In genomic region chr2:235802542-235802941, GRCh38 we compare ENCODE assay signal across 17 cellular contexts.
DNase-seq lines count a peak whose midpoint lies in the region; ATAC-seq, FAIRE-seq and TF ChIP-seq lines count a peak whose summit lies in the region.
"Had no signal": no experiment of that assay in that cellular context is flagged by ENCODE, and none has a peak within 500 bp of the region (broad histone marks: within the 10 kb centered on the region; RNA-seq: fewer than 3 reads in every experiment).

No MANE protein-coding gene starts in this region.

- no peak for TF ChIP-seq RAD21 in IMR-90 (IDR thresholded peaks at IDR 0.05; ENCODE audit: low read length)

- FAIRE-seq in GM12891 (lab: Jason Lieb, UNC), result peak; percentile 81
- FAIRE-seq in urothelium cell line (lab: Jason Lieb, UNC), result peak; percentile 100
- FAIRE-seq: H54 had no signal

- H3K4me3 ChIP-seq in IMR-90 (ENCODE audit: insufficient read depth, low read depth, low read length), result no peak overlapping the region
- H3K4me3 ChIP-seq: BLaER1, GM23248 had no signal

- H2AK5ac ChIP-seq in IMR-90 (ENCODE audit: low read depth, low read length), result no peak overlapping the region

- H3K36me3 Mint-ChIP-seq in effector memory CD8-positive, alpha-beta T cell (ENCODE audit: insufficient read depth), result peaks cover 22% of the 10 kb centered on the region
- no peaks in the 10 kb centered on the region for H3K36me3 Mint-ChIP-seq in activated CD4-positive, alpha-beta T cell treated with anti-CD3 and anti-CD28 coated beads, Interleukin-2, amount 10 ng/mL, durations not matched to agents 7 days and 5 days (ENCODE audit: low read depth)
- H3K36me3 Mint-ChIP-seq: CD14-positive monocyte; CD4-positive, alpha-beta memory T cell had no signal

- H2BK15ac ChIP-seq in IMR-90 (ENCODE audit: low read depth, low read length), result no peak overlapping the region

- H3K9ac ChIP-seq in IMR-90 (ENCODE audit: low read depth, low read length), result no peak overlapping the region
- H3K9ac ChIP-seq: BLaER1, GM23248 had no signal

- dilution Hi-C loops in IMR-90 (cut with HindIII; ENCODE audit: low sequenced_read_pairs, unreplicated experiment), result no loop called here

- ATAC-seq in IMR-90 (ENCODE audit: low read depth) (no peak), GM19397 (IDR thresholded peaks at IDR 0.05; ENCODE audit: unreplicated experiment) (no peak)
- peak; percentile 10 for ATAC-seq in effector memory CD8-positive, alpha-beta T cell (replicated peaks)
- ATAC-seq: HCT116 had no signal

- H3K4me2 ChIP-seq in IMR-90 (ENCODE audit: low read depth, low read length), result no peak overlapping the region
- H3K4me2 ChIP-seq: BLaER1 had no signal

- in situ Hi-C loops in IMR-90 (cut with MboI; ENCODE audit: low sequenced_read_pairs), result no loop called here

- no peak overlapping the region for H3K56ac ChIP-seq in IMR-90 (ENCODE audit: extremely low read depth, insufficient read depth, low read length)

- TF ChIP-seq POLR2A in GM12891 (IDR thresholded peaks at IDR 0.05; ENCODE audit: low read depth, low read length) (no peak), IMR-90 (IDR thresholded peaks at IDR 0.05; ENCODE audit: low read depth, low read length) (no peak)

- peaks cover 4% of the 10 kb centered on the region for H4K20me1 ChIP-seq in IMR-90 (ENCODE audit: insufficient read depth, low read length)

- H4K91ac ChIP-seq in IMR-90 (ENCODE audit: insufficient read depth, low read depth, low read length), result no peak overlapping the region

- H3K4me1 ChIP-seq in IMR-90 (ENCODE audit: control insufficient read depth, insufficient read depth, low read length), result no peaks in the 10 kb centered on the region

- H4K8ac ChIP-seq in IMR-90 (ENCODE audit: low read depth in 2 of 2, low read length in 2 of 2), result no peak overlapping the region

- intact Hi-C loops in IMR-90 (cut with micrococcal nuclease), result no loop called here

- H3K4ac ChIP-seq in IMR-90 (ENCODE audit: low read depth, low read length), result no peak overlapping the region

- H3K9me1 ChIP-seq in IMR-90 (ENCODE audit: insufficient read depth, low read length), result peaks cover 10% of the 10 kb centered on the region; the same call in 1 of the 2 replicates

- H2AFZ ChIP-seq in IMR-90 (replicated peaks; ENCODE audit: low read length, poor library complexity), result no peak overlapping the region
- H2AFZ ChIP-seq: GM23248 had no signal

- CTCF ChIA-PET in IMR-90 (lab: Yijun Ruan, JAX), result no interaction called here
- CTCF ChIA-PET in activated CD4-positive, alpha-beta T cell treated with anti-CD3 and anti-CD28 coated beads, Interleukin-2, amount 10 ng/mL, durations not matched to agents 7 days and 5 days (lab: Charles Lee), result no interaction called here

- no peak overlapping the region for H3K23ac ChIP-seq in IMR-90 (ENCODE audit: low read depth, low read length)

- no peak overlapping the region for H2AK9ac ChIP-seq in IMR-90 (replicated peaks; ENCODE audit: low read depth, low read length, poor library complexity)

- H3K9me3 Mint-ChIP-seq in effector memory CD8-positive, alpha-beta T cell, result no peaks in the 10 kb centered on the region
- peaks cover 6% of the 10 kb centered on the region for H3K9me3 Mint-ChIP-seq in activated CD4-positive, alpha-beta T cell treated with anti-CD3 and anti-CD28 coated beads, Interleukin-2, amount 10 ng/mL, durations not matched to agents 7 days and 5 days
- H3K9me3 Mint-ChIP-seq: CD4-positive, alpha-beta memory T cell had no signal

- no peak overlapping the region for H2BK20ac ChIP-seq in IMR-90 (ENCODE audit: low read depth, low read length)

- H3K36me3 ChIP-seq in IMR-90 (ENCODE audit: control insufficient read depth, insufficient read depth, low read length), result peaks cover 25% of the 10 kb centered on the region

- H3K9me3 ChIP-seq in IMR-90 (ENCODE audit: control insufficient read depth, insufficient read depth, low read length), result no peaks in the 10 kb centered on the region

- no peak overlapping the region for H3K27ac Mint-ChIP-seq in effector memory CD8-positive, alpha-beta T cell
- H3K27ac Mint-ChIP-seq in activated CD4-positive, alpha-beta T cell treated with anti-CD3 and anti-CD28 coated beads, Interleukin-2, amount 10 ng/mL, durations not matched to agents 7 days and 5 days, result no peak overlapping the region
- H3K27ac Mint-ChIP-seq: CD14-positive monocyte; CD4-positive, alpha-beta memory T cell had no signal

- H2BK120ac ChIP-seq in IMR-90 (ENCODE audit: low read depth, low read length), result no peak overlapping the region

- H3K79me1 ChIP-seq in IMR-90 (ENCODE audit: low read depth in 1 of 2, low read length in 2 of 2), result 0 out of 4 replicates have a peak, but pooled peaks cover 0 to 2% of the 10 kb centered on the region in 2 experiments

- H3K27me3 Mint-ChIP-seq in effector memory CD8-positive, alpha-beta T cell, result no peaks in the 10 kb centered on the region
- H3K27me3 Mint-ChIP-seq in activated CD4-positive, alpha-beta T cell treated with anti-CD3 and anti-CD28 coated beads, Interleukin-2, amount 10 ng/mL, durations not matched to agents 7 days and 5 days, result no peaks in the 10 kb centered on the region

- DNase-seq in GM12891 (ENCODE audit: insufficient read length, low spot score), result no peak
- no peak for DNase-seq in IMR-90
- DNase-seq in effector memory CD8-positive, alpha-beta T cell, result no peak
- no peak for DNase-seq in urothelium cell line (ENCODE audit: low spot score)
- no peak for DNase-seq in activated CD4-positive, alpha-beta T cell treated with anti-CD3 and anti-CD28 coated beads, Interleukin-2, amount 10 ng/mL, durations not matched to agents 7 days and 5 days
- no peak for DNase-seq in ecto neural progenitor cell (ENCODE audit: low spot score)
- DNase-seq: 8988T; CD4-positive, alpha-beta memory T cell; DMS153; DMS79; GDM1 had no signal

- H4K5ac ChIP-seq in IMR-90 (ENCODE audit: low read depth, low read length), result no peak overlapping the region

- H2BK5ac ChIP-seq in IMR-90 (ENCODE audit: low read depth, low read length, poor library complexity, severe bottlenecking), result peak overlapping the region; percentile 80

- no peak overlapping the region for H3K18ac ChIP-seq in IMR-90 (ENCODE audit: low read depth, low read length)

- TF ChIP-seq CTCF in IMR-90 (conservative IDR thresholded peaks at IDR 0.05; ENCODE audit: low read depth, low read length), result no peak

- H3K14ac ChIP-seq in IMR-90 (replicated peaks; ENCODE audit: low read depth, low read length), result no peak overlapping the region

- no peaks in the 10 kb centered on the region for H3K4me1 Mint-ChIP-seq in effector memory CD8-positive, alpha-beta T cell (ENCODE audit: low read depth in 2 of 2)
- no peaks in the 10 kb centered on the region for H3K4me1 Mint-ChIP-seq in activated CD4-positive, alpha-beta T cell treated with anti-CD3 and anti-CD28 coated beads, Interleukin-2, amount 10 ng/mL, durations not matched to agents 7 days and 5 days
- H3K4me1 Mint-ChIP-seq: CD14-positive monocyte; CD4-positive, alpha-beta memory T cell had no signal

- POLR2A ChIA-PET in IMR-90 (lab: Charles Lee; ENCODE audit: unreplicated experiment), result no interaction called here
- POLR2A ChIA-PET in activated CD4-positive, alpha-beta T cell treated with anti-CD3 and anti-CD28 coated beads, Interleukin-2, amount 10 ng/mL, durations not matched to agents 7 days and 5 days (lab: Charles Lee), result no interaction called here

- no peak overlapping the region for H3K27ac ChIP-seq in IMR-90 (ENCODE audit: insufficient read depth, low read length)
- H3K27ac ChIP-seq: BLaER1, GM23248 had no signal

- H3K4me3 Mint-ChIP-seq in effector memory CD8-positive, alpha-beta T cell, result no peak overlapping the region
- H3K4me3 Mint-ChIP-seq in activated CD4-positive, alpha-beta T cell treated with anti-CD3 and anti-CD28 coated beads, Interleukin-2, amount 10 ng/mL, durations not matched to agents 7 days and 5 days, result no peak overlapping the region
- H3K4me3 Mint-ChIP-seq: CD14-positive monocyte; CD4-positive, alpha-beta memory T cell had no signal

- H3K27me3 ChIP-seq in IMR-90 (ENCODE audit: control insufficient read depth, insufficient read depth, low read length), result no peaks in the 10 kb centered on the region
- H3K27me3 ChIP-seq: BLaER1 had no signal

- no TSS peak for BruUV-seq in IMR-90 (replicated peaks; lab: Mats Ljungman, UMichigan)

TF ChIP-seq in GM12891, 5 proteins besides CTCF, POLR2A, EP300 and RAD21:
- no peak for TF ChIP-seq PAX5 (IDR thresholded peaks at IDR 0.05; ENCODE audit: insufficient read depth, low read length, severe bottlenecking)
- TF ChIP-seq SPI1 (IDR thresholded peaks at IDR 0.05; ENCODE audit: low read depth, low read length), result no peak
- no peak for TF ChIP-seq TAF1 (IDR thresholded peaks at IDR 0.05; ENCODE audit: low read depth, low read length)
- no peak for TF ChIP-seq POLR2AphosphoS5 (IDR thresholded peaks at IDR 0.05; ENCODE audit: low read depth, low read length)
- TF ChIP-seq POU2F2 (IDR thresholded peaks at IDR 0.05; ENCODE audit: low read depth, low read length), result no peak

TF ChIP-seq in IMR-90, 13 proteins besides CTCF, POLR2A, EP300 and RAD21 (continues in another document):
- TF ChIP-seq SMC3 (IDR thresholded peaks at IDR 0.05; ENCODE audit: low read depth, low read length) (no peak), NFE2L2 (IDR thresholded peaks at IDR 0.05; ENCODE audit: low read depth, low read length) (no peak), ELK1 (IDR thresholded peaks at IDR 0.05; ENCODE audit: borderline replicate concordance, low read depth, low read length) (no peak), MAFK (IDR thresholded peaks at IDR 0.05; ENCODE audit: low read depth, low read length) (no peak), FOS (IDR thresholded peaks at IDR 0.05; ENCODE audit: low read depth, low read length) (no peak), BHLHE40 (IDR thresholded peaks at IDR 0.05; ENCODE audit: low read depth, low read length) (no peak), RFX5 (IDR thresholded peaks at IDR 0.05; ENCODE audit: low read depth, low read length) (no peak), CEBPB (IDR thresholded peaks at IDR 0.05; ENCODE audit: low read depth, low read length) (no peak), RCOR1 (IDR thresholded peaks at IDR 0.05; ENCODE audit: insufficient replicate concordance, low read length) (no peak), MAZ (IDR thresholded peaks at IDR 0.05; ENCODE audit: borderline replicate concordance, low read depth, low read length) (no peak), CHD1 (IDR thresholded peaks at IDR 0.05; ENCODE audit: low read depth, low read length) (no peak)
